ENCODE assay signal across 8 cellular contexts in genomic region chr21:46285761-46286667, GRCh38. TPM values are rescaled to one million over a fixed set of nuclear protein-coding genes. Genes with fewer than 3 reads are reported as not detected.
A peak's percentile ranks its signal among the peaks of the same experiment; 100 is the strongest.
DNase-seq lines count a peak whose midpoint lies in the region; ATAC-seq, FAIRE-seq and TF ChIP-seq lines count a peak whose summit lies in the region.

Gene YBEY (plus strand): TSS chr21:46286342. CDS start chr21:46286914, 572 bp downstream.

- no peak for TF ChIP-seq EP300 in H1 (IDR thresholded peaks at IDR 0.05; ENCODE audit: borderline replicate concordance in 1 of 2, low read depth in 2 of 2, low read length in 2 of 2)

- H3K14ac ChIP-seq in H1 (ENCODE audit: insufficient read length) = no peak within 1 kb of the TSS

- 1% methylated on average over 21 of the region's 108 CpGs; no CpG with 5 or more reads in 1 of the 2 experiments for WGBS in H1 (ENCODE audit: extremely low coverage in 1 of 2, insufficient coverage in 1 of 2, insufficient read length in 1 of 2, insufficient replicate concordance in 2 of 2, low coverage in 1 of 2, low lambda C conversion rate in 2 of 2, missing lambda C conversion rate in 1 of 2), 2 experiments

- peaks cover 11% of the 10 kb centered on the region for H3K79me1 ChIP-seq in H1 (ENCODE audit: low read depth, low read length)

- H3K9me3 ChIP-seq in Caco-2 (no peaks in the 10 kb centered on the region), H1 (ENCODE audit: insufficient read depth in 2 of 2, low read depth in 1 of 2, low read length in 1 of 2) (no peaks in the 10 kb centered on the region)

- peak within 1 kb of the TSS; percentile 60 to 85 (median 76) for H3K9ac ChIP-seq in H1 (replicated peaks in 1 of 4; ENCODE audit: extremely low read depth in 1 of 4, low read depth in 3 of 4, low read length in 3 of 4)

- H3K4ac ChIP-seq in H1 (replicated peaks; ENCODE audit: insufficient read length, low read depth, low read length) = peak within 1 kb of the TSS; percentile 27

- H3K23me2 ChIP-seq in H1 (ENCODE audit: low read depth, low read length) = peaks cover 4% of the 10 kb centered on the region

- no peaks in the 10 kb centered on the region for H3K36me3 ChIP-seq in Caco-2 (ENCODE audit: control insufficient read depth, insufficient read depth, low read length)
- peaks cover 0 to 25% (median 6%) of the 10 kb centered on the region in 4 experiments; a peak in 5 of 8 replicates for H3K36me3 ChIP-seq in H1 (ENCODE audit: control insufficient read depth in 2 of 4, insufficient read depth in 4 of 4, low read length in 3 of 4)

- peak within 1 kb of the TSS; percentile 62 to 71 for H3K4me2 ChIP-seq in H1 (ENCODE audit: insufficient read depth in 1 of 2, low read depth in 2 of 2, low read length in 2 of 2)

- peak within 1 kb of the TSS; percentile 71; the same call in 1 of the 2 replicates for H2BK5ac ChIP-seq in H1 (ENCODE audit: low read depth, low read length)

- CTCF ChIA-PET in Caco-2 (lab: Charles Lee) (interaction anchor here (1.2 to 2.2 kb wide), 2 partner anchors 39 to 315 kb away, joined by 3 to 8 read pairs; no protein-coding TSS in a partner anchor), H1 (lab: Charles Lee; ENCODE audit: partially characterized antibody) (interaction anchor here (1.2 to 2.6 kb wide), 3 partner anchors 20 to 43 kb away, joined by 3 to 9 read pairs (median 4); a partner anchor contains a TSS)
- CTCF ChIA-PET in activated CD8-positive, alpha-beta memory T cell treated with anti-CD3 and anti-CD28 coated beads, Interleukin-2, amount 10 ng/mL, durations not matched to agents 7 days and 5 days (lab: Charles Lee) = interaction anchor here (0.7 to 3.5 kb wide), 6 partner anchors 10 to 142 kb away, joined by 3 to 19 read pairs (median 4); partner anchors contain the start of gene LSS

- no peaks in the 10 kb centered on the region for H3K9me3 Mint-ChIP-seq in Caco-2 (ENCODE audit: unreplicated experiment)
- no peaks in the 10 kb centered on the region for H3K9me3 Mint-ChIP-seq in activated CD8-positive, alpha-beta memory T cell treated with anti-CD3 and anti-CD28 coated beads, Interleukin-2, amount 10 ng/mL, durations not matched to agents 7 days and 5 days (ENCODE audit: low read depth)

- H2AFZ ChIP-seq in H1 (ENCODE audit: low read length) = no peak within 1 kb of the TSS

- intact Hi-C loops in Caco-2 (cut with micrococcal nuclease; ENCODE audit: unreplicated experiment) = loop anchor here (2.0 kb wide), 1 partner anchor 39 kb away; the partner anchor contains the start of gene PCNT

- H3K4me3 Mint-ChIP-seq in Caco-2 (ENCODE audit: unreplicated experiment) = peak within 1 kb of the TSS; percentile 88
- H3K4me3 Mint-ChIP-seq in activated CD8-positive, alpha-beta memory T cell treated with anti-CD3 and anti-CD28 coated beads, Interleukin-2, amount 10 ng/mL, durations not matched to agents 7 days and 5 days = peak within 1 kb of the TSS; percentile 83

- H3K27me3 ChIP-seq in Caco-2 (replicated peaks; ENCODE audit: control insufficient read depth, insufficient read depth, low read length) (no peaks in the 10 kb centered on the region), H1 (replicated peaks in 1 of 4; ENCODE audit: control insufficient read depth in 3 of 4, extremely low read depth in 1 of 4, insufficient read depth in 3 of 4, low read length in 3 of 4) (no peaks in the 10 kb centered on the region)

- H3K27ac ChIP-seq in H1 (ENCODE audit: low read depth, low read length) = peak within 1 kb of the TSS; percentile 82

- H3K27me3 Mint-ChIP-seq in Caco-2 (ENCODE audit: insufficient read depth, unreplicated experiment) = no peaks in the 10 kb centered on the region
- H3K27me3 Mint-ChIP-seq in activated CD8-positive, alpha-beta memory T cell treated with anti-CD3 and anti-CD28 coated beads, Interleukin-2, amount 10 ng/mL, durations not matched to agents 7 days and 5 days = no peaks in the 10 kb centered on the region

- peak; percentile 81 to 82 for TF ChIP-seq POLR2A in H1 (IDR thresholded peaks at IDR 0.05; ENCODE audit: control extremely low read depth in 1 of 2, low read depth in 2 of 2, low read length in 2 of 2)

- H3K4me3 ChIP-seq in Caco-2 (ENCODE audit: low read depth, low read length) (peak within 1 kb of the TSS; percentile 68), H1 (ENCODE audit: extremely low read depth in 1 of 4, insufficient read depth in 2 of 4, low read depth in 3 of 4, low read length in 4 of 4) (peak within 1 kb of the TSS; percentile 55 to 90 (median 74))

- no peak within 1 kb of the TSS for H3K23ac ChIP-seq in H1 (ENCODE audit: insufficient read length)

- peak within 1 kb of the TSS; percentile 95 for H4K8ac ChIP-seq in H1 (ENCODE audit: extremely low read depth, insufficient read depth, low read length)

- peaks cover 7% of the 10 kb centered on the region for H3K4me1 Mint-ChIP-seq in Caco-2 (ENCODE audit: low read depth, unreplicated experiment)
- peaks cover 48% of the 10 kb centered on the region for H3K4me1 Mint-ChIP-seq in activated CD8-positive, alpha-beta memory T cell treated with anti-CD3 and anti-CD28 coated beads, Interleukin-2, amount 10 ng/mL, durations not matched to agents 7 days and 5 days

- no peak for TF ChIP-seq RAD21 in H1 (IDR thresholded peaks at IDR 0.05 in 1 of 2, conservative IDR thresholded peaks at IDR 0.05 in 1 of 2; ENCODE audit: low read depth in 2 of 2, low read length in 2 of 2)

- H3K4me1 ChIP-seq in Caco-2 (peaks cover 12% of the 10 kb centered on the region), H1 (replicated peaks in 1 of 4; ENCODE audit: control insufficient read depth in 3 of 4, insufficient read depth in 4 of 4, low read length in 3 of 4) (peaks cover 3 to 9% (median 4%) of the 10 kb centered on the region in 4 experiments; a peak in 5 of 7 replicates)

- peaks cover 14 to 47% of the 10 kb centered on the region in 2 experiments for H3K79me2 ChIP-seq in H1 (ENCODE audit: control insufficient read depth in 1 of 2, insufficient read depth in 2 of 2, low read length in 2 of 2)

- peak; percentile 75 for ATAC-seq in GM21360 (IDR thresholded peaks at IDR 0.05; ENCODE audit: unreplicated experiment)
- ATAC-seq in activated CD8-positive, alpha-beta memory T cell treated with anti-CD3 and anti-CD28 coated beads, Interleukin-2, amount 10 ng/mL, durations not matched to agents 7 days and 5 days = peak; percentile 91

- no peak within 1 kb of the TSS for H2BK12ac ChIP-seq in H1 (ENCODE audit: low read depth, low read length)

- H3K18ac ChIP-seq in H1 (ENCODE audit: extremely low read depth, low read length) = peak within 1 kb of the TSS; percentile 44

- peak; percentile 10 to 51 for TF ChIP-seq CTCF in Caco-2 (IDR thresholded peaks at IDR 0.05; ENCODE audit: insufficient read depth in 1 of 2, low read depth in 1 of 2, low read length in 1 of 2, severe bottlenecking in 1 of 2, unreplicated experiment in 1 of 2)
- TF ChIP-seq CTCF in H1 (IDR thresholded peaks at IDR 0.05; ENCODE audit: control extremely low read depth in 1 of 3, insufficient read depth in 1 of 3, low read depth in 1 of 3, low read length in 3 of 3) = peak; percentile 6 to 15 (median 13); a peak in 3 of 4 replicates

- BruUV-seq in Caco-2 (replicated peaks; lab: Mats Ljungman, UMichigan) = no TSS peak

- DNase-seq in Caco-2 = peak; percentile 93
- peak; percentile 91 for DNase-seq in HTR-8/SVneo (ENCODE audit: insufficient read length, low spot score)
- DNase-seq in NOMO-1 treated with dmso at 0.1 percent for 144 hours (lab: John Stamatoyannopoulos, UW; ENCODE audit: unreplicated experiment) = peak; percentile 69
- DNase-seq in activated CD8-positive, alpha-beta memory T cell treated with anti-CD3 and anti-CD28 coated beads, Interleukin-2, amount 10 ng/mL, durations not matched to agents 7 days and 5 days = peak; percentile 93
- DNase-seq in H1 (ENCODE audit: low read depth in 1 of 2, low spot score in 2 of 2) = peak; percentile 72 to 91
- peak; percentile 95 for DNase-seq in mesenteric fat pad (ENCODE audit: low spot score)
- peak; percentile 58 for DNase-seq in stimulated activated CD8-positive, alpha-beta memory T cell treated with anti-CD3 and anti-CD28 coated beads, Interleukin-15, amount 100 ng/mL, for 1 hour (ENCODE audit: low read depth)

- peak within 1 kb of the TSS; percentile 82 for H4K5ac ChIP-seq in H1 (ENCODE audit: insufficient read length, low read depth, low read length)

- POLR2A ChIA-PET in Caco-2 (lab: Charles Lee) (interaction anchor here (0.6 kb wide), 3 partner anchors 39 to 929 kb away, joined by 3 to 4 read pairs (median 3); no protein-coding TSS in a partner anchor), H1 (lab: Charles Lee; ENCODE audit: partially characterized antibody) (interaction anchor here (1.0 to 2.2 kb wide), 8 partner anchors 9 to 40 kb away, joined by 3 to 6 read pairs (median 5); partner anchors contain the start of genes C21orf58 and PCNT)

- H2AK5ac ChIP-seq in H1 (ENCODE audit: low read depth, low read length) = no peak within 1 kb of the TSS

- H4K91ac ChIP-seq in H1 (replicated peaks; ENCODE audit: insufficient read length, low read length) = no peak within 1 kb of the TSS

- H4K20me1 ChIP-seq in H1 (replicated peaks in 1 of 2; ENCODE audit: control insufficient read depth in 1 of 2, insufficient read depth in 2 of 2, low read length in 2 of 2) = peaks cover 7 to 14% of the 10 kb centered on the region in 2 experiments

- H3K27ac Mint-ChIP-seq in Caco-2 (ENCODE audit: unreplicated experiment) = peak within 1 kb of the TSS; percentile 82
- H3K27ac Mint-ChIP-seq in activated CD8-positive, alpha-beta memory T cell treated with anti-CD3 and anti-CD28 coated beads, Interleukin-2, amount 10 ng/mL, durations not matched to agents 7 days and 5 days = peak within 1 kb of the TSS; percentile 93

- H3K36me3 Mint-ChIP-seq in Caco-2 (ENCODE audit: insufficient read depth, unreplicated experiment) = peaks cover 41% of the 10 kb centered on the region
- peaks cover 32% of the 10 kb centered on the region for H3K36me3 Mint-ChIP-seq in activated CD8-positive, alpha-beta memory T cell treated with anti-CD3 and anti-CD28 coated beads, Interleukin-2, amount 10 ng/mL, durations not matched to agents 7 days and 5 days

- no peak within 1 kb of the TSS for H2BK15ac ChIP-seq in H1 (ENCODE audit: low read length)

- no peak within 1 kb of the TSS for H2BK20ac ChIP-seq in H1 (ENCODE audit: low read length)

- H2BK120ac ChIP-seq in H1 (replicated peaks; ENCODE audit: low read depth, low read length) = peak within 1 kb of the TSS; percentile 24

- FAIRE-seq in HTR-8/SVneo (lab: Jason Lieb, UNC) (peak; percentile 72), H1 (lab: Jason Lieb, UNC) (no peak)

- H3K56ac ChIP-seq in H1 (replicated peaks; ENCODE audit: insufficient read length, low read depth, low read length) = peak within 1 kb of the TSS; percentile 79

RNA-seq across cellular contexts. Expression of gene YBEY, which starts in this region (rescaled TPM):
- 10.6 and 11.5 TPM in 2 replicates for total RNA-seq in Caco-2 (2022)
- 1 to 10 TPM; 6.9 to 9.1 TPM for total RNA-seq in activated CD8-positive, alpha-beta memory T cell treated with anti-CD3 and anti-CD28 coated beads, Interleukin-2, amount 10 ng/mL, durations not matched to agents 7 days and 5 days
- total RNA-seq in H1 (2021; fragmentation: NEBNext Ultra II Directional; extraction: Animal tissue kit (Norgen Biotek cat#: 25700)) = 26.6 and 26.9 TPM in 2 replicates
- polyA plus RNA-seq in H1 (2011; rRNA removed) = 23.7 and 31.9 TPM in 2 replicates
- 32.7 TPM for polyA plus RNA-seq in H1 (2011; cell fraction: cytosol; rRNA removed)
- 12.1 TPM for polyA plus RNA-seq in H1 (2011; cell fraction: nucleus; rRNA removed)
- 28.6 to 46.1 TPM (median 29.9 TPM) in 4 replicates for polyA plus RNA-seq in H1 (2012, experiment 1 of 2)
- 36.9 TPM for polyA plus RNA-seq in H1 (2012, experiment 2 of 2)
- polyA plus RNA-seq in H1 (2013, experiment 1 of 2) = 23.5 TPM
- polyA plus RNA-seq in H1 (2013, experiment 2 of 2) = 21.8 TPM
- polyA minus RNA-seq in H1 (2011; rRNA and poly(A)+ RNA removed) = 19.1 and 20.3 TPM in 2 replicates
- polyA minus RNA-seq in H1 (2011; cell fraction: cytosol; rRNA and poly(A)+ RNA removed) = 16.4 TPM
- polyA minus RNA-seq in H1 (2011; cell fraction: nucleus; rRNA and poly(A)+ RNA removed) = 12.5 TPM
- total RNA-seq in mesenteric fat pad = 11.1 TPM

Comparison
In these comparisons a context has a peak if more than half of its experiments do, and no peak if none do; other contexts are left out.
1. Peak in every context shown above with its lines: DNase-seq, ATAC-seq, H3K4me3 ChIP-seq and H3K27ac ChIP-seq.